In genomic region chr14:103388664-103389063, GRCh38 we compare ENCODE assay signal across 1 cellular context.
A peak's percentile ranks its signal among the peaks of the same experiment; 100 is the strongest.
TF ChIP-seq lines count a peak whose summit lies in the region.

No MANE protein-coding gene starts in this region.

TF ChIP-seq in HepG2, 621 proteins besides CTCF, POLR2A, EP300 and RAD21:
- no peak for TF ChIP-seq ZNF30 (CRISPR knock-in tag; IDR thresholded peaks at IDR 0.05)
- TF ChIP-seq TGIF2 (CRISPR knock-in tag; IDR thresholded peaks at IDR 0.05) = no peak
- TF ChIP-seq ZNF335 (CRISPR knock-in tag; IDR thresholded peaks at IDR 0.05) = no peak
- peak; percentile 87 to 94 for TF ChIP-seq MAFK (conservative IDR thresholded peaks at IDR 0.05 in 1 of 2, IDR thresholded peaks at IDR 0.05 in 1 of 2; ENCODE audit: low read length in 2 of 2)
- TF ChIP-seq ZBTB49 (CRISPR knock-in tag; IDR thresholded peaks at IDR 0.05; ENCODE audit: borderline replicate concordance) = no peak
- no peak for TF ChIP-seq RNF219 (CRISPR knock-in tag; IDR thresholded peaks at IDR 0.05)
- no peak for TF ChIP-seq ZBTB7B (CRISPR knock-in tag; IDR thresholded peaks at IDR 0.05)
- no peak for TF ChIP-seq ZBTB46 (CRISPR knock-in tag; IDR thresholded peaks at IDR 0.05; ENCODE audit: borderline replicate concordance)
- TF ChIP-seq ARHGAP35 (CRISPR knock-in tag; IDR thresholded peaks at IDR 0.05; ENCODE audit: borderline replicate concordance) = no peak
- TF ChIP-seq SP4 (CRISPR knock-in tag; IDR thresholded peaks at IDR 0.05) = no peak
- TF ChIP-seq ZNF256 (CRISPR knock-in tag; conservative IDR thresholded peaks at IDR 0.05) = no peak
- TF ChIP-seq MAFF (IDR thresholded peaks at IDR 0.05; ENCODE audit: low read depth, low read length) = peak; percentile 91
- TF ChIP-seq ZNF235 (CRISPR knock-in tag; IDR thresholded peaks at IDR 0.05; ENCODE audit: borderline replicate concordance) = no peak
